ENCODE assay signal across 32 cellular contexts in genomic region chr11:25349537-25349936, GRCh38.
"Had no signal": no experiment of that assay in that cellular context is flagged by ENCODE, and none has a peak within 500 bp of the region (broad histone marks: within the 10 kb centered on the region; RNA-seq: fewer than 3 reads in every experiment).

No MANE protein-coding gene starts in this region.

- H3K27ac Mint-ChIP-seq: immature natural killer cell; mesothelial cell of epicardium; naive B cell; natural killer cell; nephron progenitor cell; progenitor cell of endocrine pancreas; stimulated activated naive B cell treated with anti-CD40 and anti-IgM and Interleukin-4, amounts not matched to agents 10 μg/mL and 1 μg/mL and 100 μg/mL, for 72 hours had no signal

- H3K4me3 ChIP-seq: heart right ventricle, hepatocyte, left lung, lower lobe of right lung, ovary, skin epidermis, stomach, testis, thyroid gland, transverse colon, upper lobe of right lung had no signal

- H3K4me1 Mint-ChIP-seq: immature natural killer cell; mesothelial cell of epicardium; naive B cell; natural killer cell; nephron progenitor cell; stimulated activated naive B cell treated with anti-CD40 and anti-IgM and Interleukin-4, amounts not matched to agents 10 μg/mL and 1 μg/mL and 100 μg/mL, for 72 hours had no signal

- H3K4me2 ChIP-seq: hepatocyte had no signal

- H3K4me1 ChIP-seq: heart right ventricle, left lung, lower lobe of right lung, stomach, testis, thyroid gland, transverse colon, upper lobe of right lung had no signal

- H3K27me3 Mint-ChIP-seq: naive B cell; progenitor cell of endocrine pancreas; stimulated activated naive B cell treated with anti-CD40 and anti-IgM and Interleukin-4, amounts not matched to agents 10 μg/mL and 1 μg/mL and 100 μg/mL, for 72 hours had no signal

- H3K9me3 ChIP-seq: lower lobe of right lung, ovary, testis, thyroid gland, transverse colon, upper lobe of right lung had no signal

- DNase-seq: heart right ventricle; immature natural killer cell; kidney; left colon; left lung; lower lobe of right lung; mammary epithelial cell; mesenchymal stem cell; naive B cell; natural killer cell; nephron progenitor cell; ovary; retina; stimulated activated CD4-positive, alpha-beta T cell treated with anti-CD3 and anti-CD28 coated beads, Interleukin-12 subunit alpha, Interleukin-12 subunit beta, amount 100 ng/mL, for 4 hours; stimulated activated CD4-positive, alpha-beta T cell treated with anti-CD3 and anti-CD28 coated beads, Interleukin-15, amount 100 ng/mL, for 24 hours; stimulated activated CD4-positive, alpha-beta T cell treated with anti-CD3 and anti-CD28 coated beads, Interleukin-2, amount 100 ng/mL, for 24 hours; stimulated activated CD4-positive, alpha-beta T cell treated with anti-CD3 and anti-CD28 coated beads, Interleukin-4, amount 100 ng/mL, for 1 hour; stimulated activated naive B cell treated with anti-CD40 and anti-IgM and Interleukin-4, amounts not matched to agents 10 μg/mL and 1 μg/mL and 100 μg/mL, for 72 hours; stimulated activated naive CD8-positive, alpha-beta T cell treated with anti-CD3 and anti-CD28 coated beads, Interleukin-15, Interleukin-2, amounts not matched to agents 100 U/mL and 50 U/mL, for 24 hours; stomach; testis; thyroid gland; transverse colon; upper lobe of right lung had no signal

- H3K4me3 Mint-ChIP-seq: immature natural killer cell; mesothelial cell of epicardium; naive B cell; natural killer cell; nephron progenitor cell; stimulated activated naive B cell treated with anti-CD40 and anti-IgM and Interleukin-4, amounts not matched to agents 10 μg/mL and 1 μg/mL and 100 μg/mL, for 72 hours had no signal

- H3K36me3 ChIP-seq: heart right ventricle, left lung, lower lobe of right lung, ovary, stomach, thyroid gland, transverse colon, upper lobe of right lung had no signal

- H3K27ac ChIP-seq: heart right ventricle, hepatocyte, left lung, lower lobe of right lung, ovary, skin epidermis, stomach, testis, thyroid gland, transverse colon, upper lobe of right lung had no signal

- H3K27me3 ChIP-seq: heart right ventricle, hepatocyte, left lung, ovary, stomach, testis, thyroid gland, transverse colon, upper lobe of right lung had no signal

- H2AFZ ChIP-seq: hepatocyte had no signal

- H3K79me2 ChIP-seq: hepatocyte had no signal

- FAIRE-seq: islet of Langerhans, kidney, urothelium cell line had no signal

- ATAC-seq: heart right ventricle; left colon; left lung; natural killer cell; right cardiac atrium; sciatic nerve; stimulated activated naive B cell treated with anti-CD40 and anti-IgM and Interleukin-4, amounts not matched to agents 10 μg/mL and 1 μg/mL and 100 μg/mL, for 72 hours; stimulated activated naive CD8-positive, alpha-beta T cell treated with anti-CD3 and anti-CD28 coated beads, Interleukin-15, Interleukin-2, amounts not matched to agents 100 U/mL and 50 U/mL, for 24 hours had no signal

- H3K36me3 Mint-ChIP-seq: immature natural killer cell; mesothelial cell of epicardium; naive B cell; natural killer cell; stimulated activated naive B cell treated with anti-CD40 and anti-IgM and Interleukin-4, amounts not matched to agents 10 μg/mL and 1 μg/mL and 100 μg/mL, for 72 hours had no signal
